Comparison of ENCODE assay signal across 2 cellular contexts in the genomic region with DNA sequence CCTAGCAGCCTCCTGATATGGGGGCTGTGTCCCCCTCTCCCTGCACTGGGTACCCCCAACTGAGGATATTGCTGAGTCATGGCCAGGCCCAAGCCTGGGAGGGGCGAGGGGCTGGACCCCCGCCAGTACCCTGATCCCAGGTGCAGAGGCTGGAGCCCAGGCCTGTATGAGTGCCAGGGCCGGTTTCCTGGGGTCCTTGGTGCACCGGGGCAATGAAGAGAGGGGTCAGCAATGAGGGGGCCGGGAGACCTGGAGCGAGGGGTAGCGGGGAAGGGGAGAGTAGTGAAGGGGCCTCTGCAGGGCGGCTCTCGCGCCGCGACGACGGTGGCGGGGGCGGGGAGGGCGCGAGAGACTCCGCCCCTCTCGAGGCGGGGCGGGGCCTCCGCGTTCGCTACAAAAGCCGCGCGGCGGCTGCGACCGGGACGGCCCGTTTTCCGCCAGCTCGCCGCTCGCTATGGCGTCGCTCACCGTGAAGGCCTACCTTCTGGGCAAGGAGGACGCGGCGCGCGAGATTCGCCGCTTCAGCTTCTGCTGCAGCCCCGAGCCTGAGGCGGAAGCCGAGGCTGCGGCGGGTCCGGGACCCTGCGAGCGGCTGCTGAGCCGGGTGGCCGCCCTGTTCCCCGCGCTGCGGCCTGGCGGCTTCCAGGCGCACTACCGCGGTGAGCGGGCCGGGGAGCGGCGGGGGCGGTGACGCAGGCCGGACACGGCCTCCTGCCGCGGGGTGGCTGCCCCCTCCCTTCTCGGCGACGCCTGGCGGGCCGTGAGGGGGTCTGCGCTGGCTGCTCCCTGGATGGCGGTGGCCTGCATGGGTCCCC.
A peak's percentile ranks its signal among the peaks of the same experiment; 100 is the strongest.
TF ChIP-seq lines count a peak whose summit lies in the region.

A gene (plus strand): TSS at position 423 of the 815 bp plus-strand sequence. CDS start 32 bp downstream, at position 455.

TF ChIP-seq in HEK293, 187 proteins besides CTCF, POLR2A, EP300 and RAD21 (continued from another document and continues in another):
- TF ChIP-seq, protein P1, sequence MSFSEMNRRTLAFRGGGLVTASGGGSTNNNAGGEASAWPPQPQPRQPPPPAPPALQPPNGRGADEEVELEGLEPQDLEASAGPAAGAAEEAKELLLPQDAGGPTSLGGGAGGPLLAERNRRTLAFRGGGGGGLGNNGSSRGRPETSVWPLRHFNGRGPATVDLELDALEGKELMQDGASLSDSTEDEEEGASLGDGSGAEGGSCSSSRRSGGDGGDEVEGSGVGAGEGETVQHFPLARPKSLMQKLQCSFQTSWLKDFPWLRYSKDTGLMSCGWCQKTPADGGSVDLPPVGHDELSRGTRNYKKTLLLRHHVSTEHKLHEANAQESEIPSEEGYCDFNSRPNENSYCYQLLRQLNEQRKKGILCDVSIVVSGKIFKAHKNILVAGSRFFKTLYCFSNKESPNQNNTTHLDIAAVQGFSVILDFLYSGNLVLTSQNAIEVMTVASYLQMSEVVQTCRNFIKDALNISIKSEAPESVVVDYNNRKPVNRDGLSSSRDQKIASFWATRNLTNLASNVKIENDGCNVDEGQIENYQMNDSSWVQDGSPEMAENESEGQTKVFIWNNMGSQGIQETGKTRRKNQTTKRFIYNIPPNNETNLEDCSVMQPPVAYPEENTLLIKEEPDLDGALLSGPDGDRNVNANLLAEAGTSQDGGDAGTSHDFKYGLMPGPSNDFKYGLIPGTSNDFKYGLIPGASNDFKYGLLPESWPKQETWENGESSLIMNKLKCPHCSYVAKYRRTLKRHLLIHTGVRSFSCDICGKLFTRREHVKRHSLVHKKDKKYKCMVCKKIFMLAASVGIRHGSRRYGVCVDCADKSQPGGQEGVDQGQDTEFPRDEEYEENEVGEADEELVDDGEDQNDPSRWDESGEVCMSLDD (tag by site-specific recombination; IDR thresholded peaks at IDR 0.05): peak; percentile 93
- TF ChIP-seq ZNF223 (tag by site-specific recombination; IDR thresholded peaks at IDR 0.05) (no peak), ZBTB17 (tag by site-specific recombination; IDR thresholded peaks at IDR 0.05) (peak; percentile 63), ZBTB20 (tag by site-specific recombination; IDR thresholded peaks at IDR 0.05) (peak; percentile 69; the same call in 1 of the 2 replicates), ZNF510 (tag by site-specific recombination; IDR thresholded peaks at IDR 0.05; ENCODE audit: insufficient replicate concordance) (no peak), ZNF140 (tag by site-specific recombination; IDR thresholded peaks at IDR 0.05) (no peak), ZNF37A (tag by site-specific recombination; IDR thresholded peaks at IDR 0.05) (no peak), ZNF791 (tag by site-specific recombination; IDR thresholded peaks at IDR 0.05) (no peak), REPIN1 (tag by site-specific recombination; IDR thresholded peaks at IDR 0.05; ENCODE audit: low read depth) (0 out of 2 replicates have a peak, but pooled peaks have one; percentile 16), ZNF792 (tag by site-specific recombination; IDR thresholded peaks at IDR 0.05) (no peak), ZNF416 (tag by site-specific recombination; IDR thresholded peaks at IDR 0.05) (no peak), KLF8 (tag by site-specific recombination; IDR thresholded peaks at IDR 0.05) (peak; percentile 98), GLIS2 (tag by site-specific recombination; IDR thresholded peaks at IDR 0.05) (peak; percentile 95), SP2 (tag by site-specific recombination; IDR thresholded peaks at IDR 0.05) (peak; percentile 72), MZF1 (tag by site-specific recombination; IDR thresholded peaks at IDR 0.05; ENCODE audit: borderline replicate concordance) (peak; percentile 17; the same call in 1 of the 2 replicates), ZNF211 (tag by site-specific recombination; IDR thresholded peaks at IDR 0.05; ENCODE audit: low read depth) (no peak), ZXDB (tag by site-specific recombination; IDR thresholded peaks at IDR 0.05) (peak; percentile 90), SETDB1 (IDR thresholded peaks at IDR 0.05; ENCODE audit: insufficient read length, low read length) (no peak), ZNF521 (tag by site-specific recombination; IDR thresholded peaks at IDR 0.05) (no peak)
- TF ChIP-seq, protein P2, sequence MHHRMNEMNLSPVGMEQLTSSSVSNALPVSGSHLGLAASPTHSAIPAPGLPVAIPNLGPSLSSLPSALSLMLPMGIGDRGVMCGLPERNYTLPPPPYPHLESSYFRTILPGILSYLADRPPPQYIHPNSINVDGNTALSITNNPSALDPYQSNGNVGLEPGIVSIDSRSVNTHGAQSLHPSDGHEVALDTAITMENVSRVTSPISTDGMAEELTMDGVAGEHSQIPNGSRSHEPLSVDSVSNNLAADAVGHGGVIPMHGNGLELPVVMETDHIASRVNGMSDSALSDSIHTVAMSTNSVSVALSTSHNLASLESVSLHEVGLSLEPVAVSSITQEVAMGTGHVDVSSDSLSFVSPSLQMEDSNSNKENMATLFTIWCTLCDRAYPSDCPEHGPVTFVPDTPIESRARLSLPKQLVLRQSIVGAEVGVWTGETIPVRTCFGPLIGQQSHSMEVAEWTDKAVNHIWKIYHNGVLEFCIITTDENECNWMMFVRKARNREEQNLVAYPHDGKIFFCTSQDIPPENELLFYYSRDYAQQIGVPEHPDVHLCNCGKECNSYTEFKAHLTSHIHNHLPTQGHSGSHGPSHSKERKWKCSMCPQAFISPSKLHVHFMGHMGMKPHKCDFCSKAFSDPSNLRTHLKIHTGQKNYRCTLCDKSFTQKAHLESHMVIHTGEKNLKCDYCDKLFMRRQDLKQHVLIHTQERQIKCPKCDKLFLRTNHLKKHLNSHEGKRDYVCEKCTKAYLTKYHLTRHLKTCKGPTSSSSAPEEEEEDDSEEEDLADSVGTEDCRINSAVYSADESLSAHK (tag by site-specific recombination; IDR thresholded peaks at IDR 0.05): peak; percentile 51; the same call in 1 of the 2 replicates
- TF ChIP-seq, protein P3, sequence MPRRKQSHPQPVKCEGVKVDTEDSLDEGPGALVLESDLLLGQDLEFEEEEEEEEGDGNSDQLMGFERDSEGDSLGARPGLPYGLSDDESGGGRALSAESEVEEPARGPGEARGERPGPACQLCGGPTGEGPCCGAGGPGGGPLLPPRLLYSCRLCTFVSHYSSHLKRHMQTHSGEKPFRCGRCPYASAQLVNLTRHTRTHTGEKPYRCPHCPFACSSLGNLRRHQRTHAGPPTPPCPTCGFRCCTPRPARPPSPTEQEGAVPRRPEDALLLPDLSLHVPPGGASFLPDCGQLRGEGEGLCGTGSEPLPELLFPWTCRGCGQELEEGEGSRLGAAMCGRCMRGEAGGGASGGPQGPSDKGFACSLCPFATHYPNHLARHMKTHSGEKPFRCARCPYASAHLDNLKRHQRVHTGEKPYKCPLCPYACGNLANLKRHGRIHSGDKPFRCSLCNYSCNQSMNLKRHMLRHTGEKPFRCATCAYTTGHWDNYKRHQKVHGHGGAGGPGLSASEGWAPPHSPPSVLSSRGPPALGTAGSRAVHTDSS (tag by site-specific recombination; IDR thresholded peaks at IDR 0.05): no peak
- TF ChIP-seq, protein P4, sequence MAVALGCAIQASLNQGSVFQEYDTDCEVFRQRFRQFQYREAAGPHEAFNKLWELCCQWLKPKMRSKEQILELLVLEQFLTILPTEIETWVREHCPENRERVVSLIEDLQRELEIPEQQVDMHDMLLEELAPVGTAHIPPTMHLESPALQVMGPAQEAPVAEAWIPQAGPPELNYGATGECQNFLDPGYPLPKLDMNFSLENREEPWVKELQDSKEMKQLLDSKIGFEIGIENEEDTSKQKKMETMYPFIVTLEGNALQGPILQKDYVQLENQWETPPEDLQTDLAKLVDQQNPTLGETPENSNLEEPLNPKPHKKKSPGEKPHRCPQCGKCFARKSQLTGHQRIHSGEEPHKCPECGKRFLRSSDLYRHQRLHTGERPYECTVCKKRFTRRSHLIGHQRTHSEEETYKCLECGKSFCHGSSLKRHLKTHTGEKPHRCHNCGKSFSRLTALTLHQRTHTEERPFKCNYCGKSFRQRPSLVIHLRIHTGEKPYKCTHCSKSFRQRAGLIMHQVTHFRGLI (tag by site-specific recombination; IDR thresholded peaks at IDR 0.05): no peak

TF ChIP-seq in GM12878, 131 proteins besides CTCF, POLR2A, EP300 and RAD21 (continued from another document and continues in another):
- TF ChIP-seq, protein P5, sequence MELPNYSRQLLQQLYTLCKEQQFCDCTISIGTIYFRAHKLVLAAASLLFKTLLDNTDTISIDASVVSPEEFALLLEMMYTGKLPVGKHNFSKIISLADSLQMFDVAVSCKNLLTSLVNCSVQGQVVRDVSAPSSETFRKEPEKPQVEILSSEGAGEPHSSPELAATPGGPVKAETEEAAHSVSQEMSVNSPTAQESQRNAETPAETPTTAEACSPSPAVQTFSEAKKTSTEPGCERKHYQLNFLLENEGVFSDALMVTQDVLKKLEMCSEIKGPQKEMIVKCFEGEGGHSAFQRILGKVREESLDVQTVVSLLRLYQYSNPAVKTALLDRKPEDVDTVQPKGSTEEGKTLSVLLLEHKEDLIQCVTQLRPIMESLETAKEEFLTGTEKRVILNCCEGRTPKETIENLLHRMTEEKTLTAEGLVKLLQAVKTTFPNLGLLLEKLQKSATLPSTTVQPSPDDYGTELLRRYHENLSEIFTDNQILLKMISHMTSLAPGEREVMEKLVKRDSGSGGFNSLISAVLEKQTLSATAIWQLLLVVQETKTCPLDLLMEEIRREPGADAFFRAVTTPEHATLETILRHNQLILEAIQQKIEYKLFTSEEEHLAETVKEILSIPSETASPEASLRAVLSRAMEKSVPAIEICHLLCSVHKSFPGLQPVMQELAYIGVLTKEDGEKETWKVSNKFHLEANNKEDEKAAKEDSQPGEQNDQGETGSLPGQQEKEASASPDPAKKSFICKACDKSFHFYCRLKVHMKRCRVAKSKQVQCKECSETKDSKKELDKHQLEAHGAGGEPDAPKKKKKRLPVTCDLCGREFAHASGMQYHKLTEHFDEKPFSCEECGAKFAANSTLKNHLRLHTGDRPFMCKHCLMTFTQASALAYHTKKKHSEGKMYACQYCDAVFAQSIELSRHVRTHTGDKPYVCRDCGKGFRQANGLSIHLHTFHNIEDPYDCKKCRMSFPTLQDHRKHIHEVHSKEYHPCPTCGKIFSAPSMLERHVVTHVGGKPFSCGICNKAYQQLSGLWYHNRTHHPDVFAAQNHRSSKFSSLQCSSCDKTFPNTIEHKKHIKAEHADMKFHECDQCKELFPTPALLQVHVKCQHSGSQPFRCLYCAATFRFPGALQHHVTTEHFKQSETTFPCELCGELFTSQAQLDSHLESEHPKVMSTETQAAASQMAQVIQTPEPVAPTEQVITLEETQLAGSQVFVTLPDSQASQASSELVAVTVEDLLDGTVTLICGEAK (IDR thresholded peaks at IDR 0.05; ENCODE audit: borderline replicate concordance): no peak
- TF ChIP-seq CHD2 (IDR thresholded peaks at IDR 0.05; ENCODE audit: borderline replicate concordance, low read depth, low read length): 0 out of 2 replicates have a peak, but pooled peaks have one; percentile 57
- TF ChIP-seq, protein P6, sequence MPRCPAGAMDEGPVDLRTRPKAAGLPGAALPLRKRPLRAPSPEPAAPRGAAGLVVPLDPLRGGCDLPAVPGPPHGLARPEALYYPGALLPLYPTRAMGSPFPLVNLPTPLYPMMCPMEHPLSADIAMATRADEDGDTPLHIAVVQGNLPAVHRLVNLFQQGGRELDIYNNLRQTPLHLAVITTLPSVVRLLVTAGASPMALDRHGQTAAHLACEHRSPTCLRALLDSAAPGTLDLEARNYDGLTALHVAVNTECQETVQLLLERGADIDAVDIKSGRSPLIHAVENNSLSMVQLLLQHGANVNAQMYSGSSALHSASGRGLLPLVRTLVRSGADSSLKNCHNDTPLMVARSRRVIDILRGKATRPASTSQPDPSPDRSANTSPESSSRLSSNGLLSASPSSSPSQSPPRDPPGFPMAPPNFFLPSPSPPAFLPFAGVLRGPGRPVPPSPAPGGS (IDR thresholded peaks at IDR 0.05; ENCODE audit: borderline replicate concordance, insufficient read depth, low read depth, low read length, poor library complexity, severe bottlenecking): peak; percentile 16
- no peak for TF ChIP-seq HDAC2 (IDR thresholded peaks at IDR 0.05)
- TF ChIP-seq HDAC6 (IDR thresholded peaks at IDR 0.05; ENCODE audit: unreplicated experiment): peak; percentile 64
- TF ChIP-seq ATF7 (IDR thresholded peaks at IDR 0.05; ENCODE audit: low read depth): no peak
- no peak for TF ChIP-seq BMI1 (IDR thresholded peaks at IDR 0.05; ENCODE audit: borderline replicate concordance)
- TF ChIP-seq DPF2 (IDR thresholded peaks at IDR 0.05): peak; percentile 86
- no peak for TF ChIP-seq ZNF274 (IDR thresholded peaks at IDR 0.05; ENCODE audit: insufficient read depth, insufficient read length)
- no peak for TF ChIP-seq CBX5 (IDR thresholded peaks at IDR 0.05; ENCODE audit: low read depth)
- TF ChIP-seq IKZF1 (conservative IDR thresholded peaks at IDR 0.05): peak; percentile 76
- TF ChIP-seq GATAD2B (conservative IDR thresholded peaks at IDR 0.05; ENCODE audit: low read depth): peak; percentile 86; the same call in 1 of the 2 replicates
- TF ChIP-seq ASH2L (IDR thresholded peaks at IDR 0.05; ENCODE audit: borderline replicate concordance, low read depth): no peak; the same call in 1 of the 2 replicates
- TF ChIP-seq, protein P7, sequence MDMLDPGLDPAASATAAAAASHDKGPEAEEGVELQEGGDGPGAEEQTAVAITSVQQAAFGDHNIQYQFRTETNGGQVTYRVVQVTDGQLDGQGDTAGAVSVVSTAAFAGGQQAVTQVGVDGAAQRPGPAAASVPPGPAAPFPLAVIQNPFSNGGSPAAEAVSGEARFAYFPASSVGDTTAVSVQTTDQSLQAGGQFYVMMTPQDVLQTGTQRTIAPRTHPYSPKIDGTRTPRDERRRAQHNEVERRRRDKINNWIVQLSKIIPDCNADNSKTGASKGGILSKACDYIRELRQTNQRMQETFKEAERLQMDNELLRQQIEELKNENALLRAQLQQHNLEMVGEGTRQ (IDR thresholded peaks at IDR 0.05; ENCODE audit: borderline replicate concordance, low read depth, low read length): no peak
- TF ChIP-seq SIN3A (IDR thresholded peaks at IDR 0.05; ENCODE audit: low read depth, low read length): peak; percentile 83
- TF ChIP-seq, protein P8, sequence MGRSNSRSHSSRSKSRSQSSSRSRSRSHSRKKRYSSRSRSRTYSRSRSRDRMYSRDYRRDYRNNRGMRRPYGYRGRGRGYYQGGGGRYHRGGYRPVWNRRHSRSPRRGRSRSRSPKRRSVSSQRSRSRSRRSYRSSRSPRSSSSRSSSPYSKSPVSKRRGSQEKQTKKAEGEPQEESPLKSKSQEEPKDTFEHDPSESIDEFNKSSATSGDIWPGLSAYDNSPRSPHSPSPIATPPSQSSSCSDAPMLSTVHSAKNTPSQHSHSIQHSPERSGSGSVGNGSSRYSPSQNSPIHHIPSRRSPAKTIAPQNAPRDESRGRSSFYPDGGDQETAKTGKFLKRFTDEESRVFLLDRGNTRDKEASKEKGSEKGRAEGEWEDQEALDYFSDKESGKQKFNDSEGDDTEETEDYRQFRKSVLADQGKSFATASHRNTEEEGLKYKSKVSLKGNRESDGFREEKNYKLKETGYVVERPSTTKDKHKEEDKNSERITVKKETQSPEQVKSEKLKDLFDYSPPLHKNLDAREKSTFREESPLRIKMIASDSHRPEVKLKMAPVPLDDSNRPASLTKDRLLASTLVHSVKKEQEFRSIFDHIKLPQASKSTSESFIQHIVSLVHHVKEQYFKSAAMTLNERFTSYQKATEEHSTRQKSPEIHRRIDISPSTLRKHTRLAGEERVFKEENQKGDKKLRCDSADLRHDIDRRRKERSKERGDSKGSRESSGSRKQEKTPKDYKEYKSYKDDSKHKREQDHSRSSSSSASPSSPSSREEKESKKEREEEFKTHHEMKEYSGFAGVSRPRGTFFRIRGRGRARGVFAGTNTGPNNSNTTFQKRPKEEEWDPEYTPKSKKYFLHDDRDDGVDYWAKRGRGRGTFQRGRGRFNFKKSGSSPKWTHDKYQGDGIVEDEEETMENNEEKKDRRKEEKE (IDR thresholded peaks at IDR 0.05): peak; percentile 65; the same call in 1 of the 2 replicates
- TF ChIP-seq BRCA1 (IDR thresholded peaks at IDR 0.05; ENCODE audit: low read depth, low read length): no peak
